Comparison of ENCODE assay signal across 19 cellular contexts in the genomic region with DNA sequence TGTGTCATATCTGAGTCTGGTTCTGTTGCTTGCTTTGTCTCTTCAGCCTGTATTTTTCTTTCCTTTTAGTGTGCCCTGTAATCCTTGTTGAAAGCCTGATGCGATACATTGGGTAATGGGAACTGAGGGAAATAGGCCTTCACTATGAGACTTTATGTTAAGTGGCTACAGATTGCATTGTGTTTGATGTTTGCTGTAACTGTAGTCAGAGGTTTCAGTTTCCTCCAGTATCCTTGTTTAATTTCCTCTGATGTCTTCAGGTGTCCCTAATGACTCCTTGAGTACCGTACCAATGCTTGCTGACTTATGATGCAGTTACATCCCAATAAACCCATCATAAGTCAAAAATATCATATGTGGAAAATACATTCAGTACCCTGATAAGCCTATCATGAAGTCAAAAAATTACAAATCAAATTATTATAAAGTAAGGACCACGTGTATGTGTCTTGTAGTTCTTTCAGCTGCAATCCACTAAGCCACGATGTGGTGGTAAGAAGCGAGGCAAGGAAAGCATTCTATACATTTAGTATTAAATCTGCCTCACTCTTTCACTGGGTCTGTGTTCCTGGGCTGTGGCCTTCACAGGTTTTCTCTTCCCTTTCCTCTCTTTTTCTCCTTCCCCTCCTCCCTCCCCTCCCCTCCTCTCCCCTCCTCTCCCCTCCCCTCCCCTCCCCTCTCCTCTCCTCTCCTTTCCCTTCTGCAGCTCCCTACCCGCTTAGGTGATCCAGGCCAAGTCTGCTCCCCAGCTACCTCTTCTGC. TPM values are rescaled to one million over a fixed set of nuclear protein-coding genes. Genes with fewer than 3 reads are reported as not detected.
"Had no signal": no experiment of that assay in that cellular context is flagged by ENCODE, and none has a peak within 500 bp of the region (broad histone marks: within the 10 kb centered on the region; RNA-seq: fewer than 3 reads in every experiment).

No MANE protein-coding gene starts in this region.

- H3K4me3 Mint-ChIP-seq: natural killer cell; stimulated activated effector memory CD8-positive, alpha-beta T cell treated with anti-CD3 and anti-CD28 coated beads, Interleukin-12 subunit alpha, Interleukin-12 subunit beta, amount 100 ng/mL, for 72 hours; T-helper 1 cell treated with Interleukin-12 subunit alpha and Interleukin-12 subunit beta and Interleukin-4 antibody, amounts not matched to agents 30 μg/mL and 1 μg/mL, for 36 hours had no signal

- H3K4me3 ChIP-seq: body of pancreas, heart left ventricle, right atrium auricular region had no signal

- H3K36me3 Mint-ChIP-seq: stimulated activated effector memory CD8-positive, alpha-beta T cell treated with anti-CD3 and anti-CD28 coated beads, Interleukin-12 subunit alpha, Interleukin-12 subunit beta, amount 100 ng/mL, for 72 hours had no signal

- H3K27me3 ChIP-seq: body of pancreas, heart left ventricle, right atrium auricular region had no signal

- H3K9me2 ChIP-seq: SK-N-SH had no signal

- DNase-seq: activated effector memory CD4-positive, alpha-beta T cell treated with Interleukin-2 at 50 U/mL for 16 hours; amniotic stem cell; body of pancreas; central memory CD4-positive, alpha-beta T cell; cortex of kidney; effector CD8-positive, alpha-beta T cell; heart left ventricle; left colon; natural killer cell; posterior cingulate gyrus; SK-N-SH; small intestine; substantia nigra; trophoblast cell had no signal

- H3K9me3 ChIP-seq: body of pancreas, heart left ventricle, right atrium auricular region, SK-N-SH had no signal

- H3K4me1 ChIP-seq: body of pancreas, right atrium auricular region had no signal

- H3K9ac ChIP-seq: SK-N-SH had no signal

- H3K27ac Mint-ChIP-seq: natural killer cell; stimulated activated effector memory CD8-positive, alpha-beta T cell treated with anti-CD3 and anti-CD28 coated beads, Interleukin-12 subunit alpha, Interleukin-12 subunit beta, amount 100 ng/mL, for 72 hours; T-helper 1 cell treated with Interleukin-12 subunit alpha and Interleukin-12 subunit beta and Interleukin-4 antibody, amounts not matched to agents 30 μg/mL and 1 μg/mL, for 36 hours had no signal

- H3K36me3 ChIP-seq: heart left ventricle, right atrium auricular region had no signal

- FAIRE-seq: frontal cortex, small intestine had no signal

- H3K9me3 Mint-ChIP-seq: natural killer cell had no signal

- H3K4me2 ChIP-seq: SK-N-SH had no signal

- ATAC-seq: body of pancreas; heart left ventricle; left colon; natural killer cell; stimulated activated effector memory CD8-positive, alpha-beta T cell treated with anti-CD3 and anti-CD28 coated beads, Interleukin-12 subunit alpha, Interleukin-12 subunit beta, amount 100 ng/mL, for 72 hours had no signal

- H3K27ac ChIP-seq: body of pancreas, heart left ventricle, right atrium auricular region had no signal

RNA-seq across cellular contexts. Expression of a gene that starts 13.3 kb away (rescaled TPM):
- polyA plus RNA-seq: fibroblast of lung had no signal
